Comparison of ENCODE assay signal across 21 cellular contexts in genomic region chr16:73265124-73265838, GRCh38.
"Had no signal": no experiment of that assay in that cellular context is flagged by ENCODE, and none has a peak within 500 bp of the region (broad histone marks: within the 10 kb centered on the region; RNA-seq: fewer than 3 reads in every experiment).

No MANE protein-coding gene starts in this region.

- H2AFZ ChIP-seq: hepatocyte had no signal

- H3K27me3 ChIP-seq: adrenal gland, hepatocyte, left lung, thyroid gland, uterus had no signal

- H3K4me1 ChIP-seq: adrenal gland, left lung, psoas muscle, thyroid gland, uterus had no signal

- DNase-seq: activated CD4-positive, alpha-beta memory T cell treated with anti-CD3 and anti-CD28 coated beads for 36 hours; activated CD4-positive, alpha-beta T cell treated with anti-CD3 and anti-CD28 coated beads for 36 hours; activated gamma-delta T cell treated with Interleukin-2 at 50 U/mL for 16 hours; activated T-cell treated with anti-CD3 and anti-CD28 coated beads for 4 hours; adrenal gland; cerebellar nuclear complex; effector memory CD4-positive, alpha-beta T cell; kidney; left lung; mammary epithelial cell; midbrain; nephron progenitor cell; psoas muscle; right cardiac atrium; stimulated activated CD4-positive, alpha-beta T cell treated with anti-CD3 and anti-CD28 coated beads, Interleukin-2, amount 100 ng/mL, for 24 hours; stimulated activated naive CD4-positive, alpha-beta T cell treated with Interleukin-2 at 50 U/mL for 16 hours; T-helper 17 cell; uterus had no signal

- H3K4me3 ChIP-seq: adrenal gland, hepatocyte, left lung, psoas muscle, thyroid gland, uterus had no signal

- H3K4me2 ChIP-seq: hepatocyte had no signal

- H3K27ac ChIP-seq: adrenal gland, hepatocyte, left lung, psoas muscle, thyroid gland, uterus had no signal

- H3K36me3 ChIP-seq: adrenal gland, left lung, thyroid gland, uterus had no signal

- ATAC-seq: activated CD4-positive, alpha-beta T cell treated with anti-CD3 and anti-CD28 coated beads for 36 hours; activated naive CD4-positive, alpha-beta T cell treated with anti-CD3 and anti-CD28 coated beads, Interleukin-2, amount 50 U/mL, for 72 hours; left lung; psoas muscle; right cardiac atrium; T-helper 17 cell had no signal

- H3K79me2 ChIP-seq: hepatocyte had no signal

- H3K9me3 ChIP-seq: adrenal gland, psoas muscle, thyroid gland, uterus had no signal
